1 cellular context compared by ENCODE assay signal in the genomic region with DNA sequence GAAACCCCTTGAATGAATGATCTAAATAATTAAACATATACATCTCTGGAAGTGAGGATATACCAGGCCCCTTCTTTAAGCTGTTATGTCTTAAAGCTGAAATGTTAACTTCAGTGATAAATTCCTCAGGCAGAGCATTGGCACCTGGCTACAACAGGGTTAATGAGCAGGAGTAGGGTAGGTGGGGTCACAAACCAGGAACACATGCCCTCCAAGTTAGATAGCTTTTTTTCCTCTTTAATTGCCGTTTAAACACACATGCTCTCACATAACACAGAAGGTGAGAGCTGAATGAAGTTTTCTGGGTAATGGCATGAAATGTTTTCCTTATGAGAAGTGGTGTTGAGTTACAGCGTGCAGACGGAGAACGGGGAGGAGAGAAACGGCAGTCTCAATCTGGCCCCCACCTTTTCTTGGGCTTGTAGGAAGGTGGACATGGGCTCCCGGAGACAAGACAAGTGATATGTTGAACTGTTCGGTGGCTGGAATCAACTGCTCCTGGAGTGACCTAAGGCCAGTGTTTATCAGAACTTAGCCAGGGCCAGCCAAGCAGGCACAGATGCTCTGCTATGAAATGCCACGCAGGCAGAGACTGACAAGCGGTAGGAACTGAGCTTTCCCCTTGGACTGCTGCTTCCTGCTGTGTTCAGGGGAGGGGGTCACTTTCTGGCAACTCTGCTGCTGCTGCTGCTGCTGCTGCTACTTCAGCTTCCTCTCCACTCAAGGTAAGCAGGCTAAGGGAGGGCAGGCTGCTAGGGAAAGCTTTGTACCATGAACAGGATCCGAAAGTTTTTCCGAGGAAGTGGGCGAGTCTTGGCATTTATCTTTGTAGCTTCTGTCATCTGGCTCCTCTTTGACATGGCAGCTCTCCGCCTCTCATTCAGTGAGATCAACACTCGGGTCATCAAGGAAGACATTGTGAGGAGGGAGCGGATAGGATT.
TF ChIP-seq lines count a peak whose summit lies in the region.

A gene with protein sequence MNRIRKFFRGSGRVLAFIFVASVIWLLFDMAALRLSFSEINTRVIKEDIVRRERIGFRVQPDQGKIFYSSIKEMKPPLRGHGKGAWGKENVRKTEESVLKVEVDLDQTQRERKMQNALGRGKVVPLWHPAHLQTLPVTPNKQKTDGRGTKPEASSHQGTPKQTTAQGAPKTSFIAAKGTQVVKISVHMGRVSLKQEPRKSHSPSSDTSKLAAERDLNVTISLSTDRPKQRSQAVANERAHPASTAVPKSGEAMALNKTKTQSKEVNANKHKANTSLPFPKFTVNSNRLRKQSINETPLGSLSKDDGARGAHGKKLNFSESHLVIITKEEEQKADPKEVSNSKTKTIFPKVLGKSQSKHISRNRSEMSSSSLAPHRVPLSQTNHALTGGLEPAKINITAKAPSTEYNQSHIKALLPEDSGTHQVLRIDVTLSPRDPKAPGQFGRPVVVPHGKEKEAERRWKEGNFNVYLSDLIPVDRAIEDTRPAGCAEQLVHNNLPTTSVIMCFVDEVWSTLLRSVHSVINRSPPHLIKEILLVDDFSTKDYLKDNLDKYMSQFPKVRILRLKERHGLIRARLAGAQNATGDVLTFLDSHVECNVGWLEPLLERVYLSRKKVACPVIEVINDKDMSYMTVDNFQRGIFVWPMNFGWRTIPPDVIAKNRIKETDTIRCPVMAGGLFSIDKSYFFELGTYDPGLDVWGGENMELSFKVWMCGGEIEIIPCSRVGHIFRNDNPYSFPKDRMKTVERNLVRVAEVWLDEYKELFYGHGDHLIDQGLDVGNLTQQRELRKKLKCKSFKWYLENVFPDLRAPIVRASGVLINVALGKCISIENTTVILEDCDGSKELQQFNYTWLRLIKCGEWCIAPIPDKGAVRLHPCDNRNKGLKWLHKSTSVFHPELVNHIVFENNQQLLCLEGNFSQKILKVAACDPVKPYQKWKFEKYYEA (plus strand): TSS at position 394 of the 941 bp plus-strand sequence. CDS start 378 bp downstream, at position 772.

TF ChIP-seq in HCT116, 20 proteins besides CTCF, POLR2A, EP300 and RAD21 (continued from another document):
- TF ChIP-seq, protein P1, sequence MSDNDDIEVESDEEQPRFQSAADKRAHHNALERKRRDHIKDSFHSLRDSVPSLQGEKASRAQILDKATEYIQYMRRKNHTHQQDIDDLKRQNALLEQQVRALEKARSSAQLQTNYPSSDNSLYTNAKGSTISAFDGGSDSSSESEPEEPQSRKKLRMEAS (IDR thresholded peaks at IDR 0.05) = peak; percentile 71
- TF ChIP-seq EGR1 (IDR thresholded peaks at IDR 0.05; ENCODE audit: low read depth) (no peak), CEBPB (IDR thresholded peaks at IDR 0.05; ENCODE audit: low read depth) (no peak), SIN3A (IDR thresholded peaks at IDR 0.05; ENCODE audit: low read depth) (peak; percentile 62; the same call in 1 of the 2 replicates), POLR2AphosphoS5 (IDR thresholded peaks at IDR 0.05; ENCODE audit: low read depth, low read length) (no peak; the same call in 1 of the 2 replicates)
TF ChIP-seq in HCT116: peak in this region for 2.
